10 cellular contexts compared by ENCODE assay signal in the genomic region with DNA sequence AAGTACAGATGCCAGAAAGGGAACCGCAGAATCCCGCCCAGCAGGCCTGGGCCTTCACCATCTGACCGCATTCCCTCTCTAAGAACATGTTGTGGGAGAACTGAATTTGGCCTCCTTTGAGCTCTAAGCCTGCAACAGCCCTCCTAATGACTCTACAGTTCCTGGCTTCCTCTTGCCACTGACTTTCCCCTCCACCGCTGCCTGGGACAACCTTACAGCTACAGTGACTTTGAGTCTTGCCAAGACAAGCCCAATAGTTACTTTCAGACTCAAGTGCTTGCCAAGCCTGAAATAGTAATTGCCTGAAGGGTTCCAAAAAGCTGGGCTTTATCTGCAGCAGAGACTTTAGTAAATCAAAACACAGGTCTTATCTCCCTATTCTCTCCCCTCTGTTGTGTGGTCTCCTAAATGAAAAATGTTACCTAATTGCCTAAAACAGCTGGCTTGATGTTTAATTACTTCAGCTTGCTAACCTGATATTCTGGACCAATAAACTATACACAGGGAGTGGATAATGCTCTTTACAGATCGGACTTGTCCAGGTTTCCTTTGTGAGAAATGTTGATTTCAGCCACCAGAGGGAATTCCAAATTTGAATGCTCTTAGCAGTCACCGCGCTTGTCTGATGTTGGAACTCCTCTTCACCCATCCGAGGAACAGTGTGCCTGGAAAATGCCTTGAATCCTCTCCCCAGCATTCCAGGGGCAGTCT.
DNase-seq lines count a peak whose midpoint lies in the region; ATAC-seq, FAIRE-seq and TF ChIP-seq lines count a peak whose summit lies in the region.
"Had no signal": no experiment of that assay in that cellular context is flagged by ENCODE, and none has a peak within 500 bp of the region (broad histone marks: within the 10 kb centered on the region; RNA-seq: fewer than 3 reads in every experiment).

No MANE protein-coding gene starts in this region.

- H3K36me3 ChIP-seq in MG63 = no peaks in the 10 kb centered on the region
- H3K36me3 ChIP-seq in left lung = no peaks in the 10 kb centered on the region
- no peaks in the 10 kb centered on the region for H3K36me3 ChIP-seq in thyroid gland

- TF ChIP-seq CTCF in left lung (IDR thresholded peaks at IDR 0.05) (no peak), thyroid gland (IDR thresholded peaks at IDR 0.05) (peak in 2 of 6 experiments; percentile 17 to 23), D721Med (IDR thresholded peaks at IDR 0.05; ENCODE audit: insufficient read depth, missing control alignments) (no peak)

- H3K4me1 ChIP-seq in left lung (peaks cover 0 to 10% of the 10 kb centered on the region in 2 donors), thyroid gland (peaks cover 32 to 33% of the 10 kb centered on the region in 2 donors)

- TF ChIP-seq POLR2A in thyroid gland (IDR thresholded peaks at IDR 0.05) = no peak

- no peak overlapping the region for H3K4me3 ChIP-seq in MG63
- no peak overlapping the region for H3K4me3 ChIP-seq in left lung
- H3K4me3 ChIP-seq in thyroid gland (replicated peaks in 1 of 3) = no peak overlapping the region

- no peak for FAIRE-seq in D721Med (lab: Jason Lieb, UNC)

- DNase-seq in MG63 (peak; percentile 86), caudate nucleus (lab: John Stamatoyannopoulos, UW) (peak in 13 of 61 donors; percentile 8 to 68 (median 24)), left lung (peak in 1 of 2 donors; percentile 69), thyroid gland (peak; percentile 76 to 77), EL (no peak), D721Med (ENCODE audit: insufficient read length, low spot score) (no peak)
- DNase-seq: NCI-H82; stimulated activated CD4-positive, alpha-beta T cell treated with anti-CD3 and anti-CD28 coated beads, Interleukin-4, amount 100 ng/mL, for 24 hours had no signal

- H3K9me3 ChIP-seq in MG63 = no peaks in the 10 kb centered on the region
- H3K9me3 ChIP-seq in left lung = no peaks in the 10 kb centered on the region
- no peaks in the 10 kb centered on the region for H3K9me3 ChIP-seq in thyroid gland

- H3K27ac ChIP-seq in caudate nucleus (ENCODE audit: low read depth, low read length) (peak overlapping the region; percentile 56), left lung (peak overlapping the region; percentile 15 to 62), thyroid gland (peak overlapping the region in 2 of 3 donors; percentile 66 to 75)

- WGBS in thyroid gland, 2 donors = 60 to 61% methylated on average over 8 of the region's 8 CpGs

- H3K27me3 ChIP-seq in MG63 (no peaks in the 10 kb centered on the region), left lung (no peaks in the 10 kb centered on the region), thyroid gland (no peaks in the 10 kb centered on the region)

- peak; percentile 92 for ATAC-seq in left lung
- no peak for ATAC-seq in HG03095 (IDR thresholded peaks at IDR 0.05; ENCODE audit: unreplicated experiment)
- no peak for ATAC-seq in HG02852 (IDR thresholded peaks at IDR 0.05; ENCODE audit: unreplicated experiment)

- intact Hi-C loops in left lung (cut with DNase I) (no loop called here), thyroid gland (cut with DNase I) (loop anchor here (5.0 kb wide), 1 partner anchor 112 kb away; no protein-coding TSS in a partner anchor)

Comparison
In these comparisons a context has a peak if more than half of its experiments do, and no peak if none do; other contexts are left out.
1. DNase-seq: peak in MG63 (single experiment) and thyroid gland (2 of 2); none in EL (single experiment) and D721Med (single experiment).
2. Peak in every context shown above with its lines, with median percentiles within 50 percentile points of each other: H3K27ac ChIP-seq.